Comparison of ENCODE assay signal across 8 cellular contexts in genomic region chr6:73725192-73725591, GRCh38. TPM values are rescaled to one million over a fixed set of nuclear protein-coding genes. Genes with fewer than 3 reads are reported as not detected.
DNase-seq lines count a peak whose midpoint lies in the region; ATAC-seq and TF ChIP-seq lines count a peak whose summit lies in the region.
"Not testable (repeated sequence)": the region's sequence is repeated elsewhere in the genome, so short reads cannot be mapped to it uniquely, and the experiment has no call there.

No MANE protein-coding gene starts in this region.

- not testable (repeated sequence) for H3K36me3 Mint-ChIP-seq in activated CD8-positive, alpha-beta T cell treated with anti-CD3 and anti-CD28 coated beads for 36 hours (ENCODE audit: low read depth); naive thymus-derived CD8-positive, alpha-beta T cell

- peak overlapping the region; percentile 37 for H3K4me3 Mint-ChIP-seq in activated CD8-positive, alpha-beta T cell treated with anti-CD3 and anti-CD28 coated beads for 36 hours
- H3K4me3 Mint-ChIP-seq in naive thymus-derived CD8-positive, alpha-beta T cell, result peak overlapping the region; percentile 42 to 80 (median 72)

- H3K9me3 Mint-ChIP-seq in activated CD8-positive, alpha-beta T cell treated with anti-CD3 and anti-CD28 coated beads for 36 hours; naive thymus-derived CD8-positive, alpha-beta T cell: not testable (repeated sequence)

- CTCF ChIA-PET in activated CD8-positive, alpha-beta T cell treated with anti-CD3 and anti-CD28 coated beads for 36 hours (lab: Charles Lee), result not testable (repeated sequence)

- DNase-seq in AML-193 (lab: John Stamatoyannopoulos, UW) (peak; percentile 74 to 76), NOMO-1 treated with DMSO at 0.1 percent for 48 hours (lab: John Stamatoyannopoulos, UW; ENCODE audit: unreplicated experiment) (peak; percentile 86), epithelial cell of esophagus (ENCODE audit: low read depth) (peak; percentile 73)
- peak; percentile 62 for DNase-seq in activated CD8-positive, alpha-beta T cell treated with anti-CD3 and anti-CD28 coated beads for 36 hours
- peak in 6 of 10 donors; percentile 15 to 46 (median 29) for DNase-seq in naive thymus-derived CD8-positive, alpha-beta T cell

- not testable (repeated sequence) for TF ChIP-seq CTCF in activated CD8-positive, alpha-beta T cell treated with anti-CD3 and anti-CD28 coated beads for 36 hours (IDR thresholded peaks at IDR 0.05); epithelial cell of esophagus (IDR thresholded peaks at IDR 0.05; ENCODE audit: insufficient read depth, low read depth, low read length, missing control alignments)

- H3K4me3 ChIP-seq in epithelial cell of esophagus (ENCODE audit: low read length), result not testable (repeated sequence)

- H3K27me3 Mint-ChIP-seq in activated CD8-positive, alpha-beta T cell treated with anti-CD3 and anti-CD28 coated beads for 36 hours; naive thymus-derived CD8-positive, alpha-beta T cell: not testable (repeated sequence)

- POLR2A ChIA-PET in activated CD8-positive, alpha-beta T cell treated with anti-CD3 and anti-CD28 coated beads for 36 hours (lab: Charles Lee), result interaction anchor here (0.6 kb wide), 1 partner anchor 215 kb away, joined by 3 read pairs; no protein-coding TSS in a partner anchor
- POLR2A ChIA-PET in naive thymus-derived CD8-positive, alpha-beta T cell (lab: Charles Lee), result not testable (repeated sequence)

- peak; percentile 53 for ATAC-seq in GM18861 (IDR thresholded peaks at IDR 0.05; ENCODE audit: unreplicated experiment)
- ATAC-seq in GM21619 (IDR thresholded peaks at IDR 0.05; ENCODE audit: unreplicated experiment), result peak; percentile 56
- peak; percentile 51 for ATAC-seq in HG03108 (IDR thresholded peaks at IDR 0.05; ENCODE audit: unreplicated experiment)
- ATAC-seq in activated CD8-positive, alpha-beta T cell treated with anti-CD3 and anti-CD28 coated beads for 36 hours, result peak; percentile 26
- peak; percentile 76 to 97 for ATAC-seq in naive thymus-derived CD8-positive, alpha-beta T cell

- H3K4me1 Mint-ChIP-seq in activated CD8-positive, alpha-beta T cell treated with anti-CD3 and anti-CD28 coated beads for 36 hours (ENCODE audit: low read depth), result peaks cover 41% of the 10 kb centered on the region
- H3K4me1 Mint-ChIP-seq in naive thymus-derived CD8-positive, alpha-beta T cell, result peaks cover 3 to 14% (median 5%) of the 10 kb centered on the region in 4 donors

- intact Hi-C loops in activated CD8-positive, alpha-beta T cell treated with anti-CD3 and anti-CD28 coated beads for 36 hours (cut with micrococcal nuclease), result not testable (repeated sequence)

- H3K27ac Mint-ChIP-seq in activated CD8-positive, alpha-beta T cell treated with anti-CD3 and anti-CD28 coated beads for 36 hours, result peak overlapping the region; percentile 58
- H3K27ac Mint-ChIP-seq in naive thymus-derived CD8-positive, alpha-beta T cell, result peak overlapping the region in 6 of 10 donors; percentile 37 to 84 (median 72)

RNA-seq across cellular contexts. Expression of gene CD109, which starts 29.2 kb away (rescaled TPM):
- 10 to 100 TPM in 1 of 2 experiments, 1 to 10 TPM in 1; 9.5 to 10.6 TPM for total RNA-seq in activated CD8-positive, alpha-beta T cell treated with anti-CD3 and anti-CD28 coated beads for 36 hours
- under 1 TPM; 0.41 to 0.47 TPM for total RNA-seq in naive thymus-derived CD8-positive, alpha-beta T cell
- not detected for polyA plus RNA-seq in naive thymus-derived CD8-positive, alpha-beta T cell

Comparison
In these comparisons a context has a peak if more than half of its experiments do, and no peak if none do; other contexts are left out.
1. DNase-seq: peak in every context shown above with its lines; median percentile 86 in NOMO-1 treated with DMSO at 0.1 percent for 48 hours; 75 in AML-193; 73 in epithelial cell of esophagus; 62 in activated CD8-positive, alpha-beta T cell treated with anti-CD3 and anti-CD28 coated beads for 36 hours; 29 in naive thymus-derived CD8-positive, alpha-beta T cell.
2. ATAC-seq: peak in every context shown above with its lines; median percentile 86 in naive thymus-derived CD8-positive, alpha-beta T cell; 56 in GM21619; 53 in GM18861; 51 in HG03108; 26 in activated CD8-positive, alpha-beta T cell treated with anti-CD3 and anti-CD28 coated beads for 36 hours.
3. RNA of gene CD109, which starts 29.2 kb away (total RNA-seq): 9.5 to 10.6 TPM in activated CD8-positive, alpha-beta T cell treated with anti-CD3 and anti-CD28 coated beads for 36 hours; 0.41 to 0.47 TPM in naive thymus-derived CD8-positive, alpha-beta T cell; every median in the first group is over 4 times any median in the second.